In the genomic region with DNA sequence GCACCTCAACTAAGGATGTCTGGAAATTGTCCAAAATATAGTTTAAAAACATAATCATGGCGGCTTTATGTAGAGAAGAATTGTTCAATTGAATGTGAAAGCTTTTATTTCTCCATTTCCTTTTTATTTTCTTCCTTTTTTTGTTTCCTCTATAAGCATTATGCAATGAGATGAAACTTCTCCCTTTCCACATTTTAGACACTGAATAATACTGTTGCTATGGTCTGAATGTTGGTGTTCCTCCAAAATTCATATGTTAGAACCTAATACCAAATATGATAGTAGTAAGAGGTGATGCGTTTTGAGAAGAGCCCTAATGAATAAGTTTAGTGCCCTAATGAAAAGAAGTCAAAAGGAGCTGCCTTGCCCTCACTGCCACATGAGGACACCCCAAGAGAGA, we compare ENCODE assay signal across 18 cellular contexts.
"Had no signal": no experiment of that assay in that cellular context is flagged by ENCODE, and none has a peak within 500 bp of the region (broad histone marks: within the 10 kb centered on the region; RNA-seq: fewer than 3 reads in every experiment).

No MANE protein-coding gene starts in this region.

- H3K4me1 ChIP-seq: left lung, neural progenitor cell, suprapubic skin had no signal

- H3K9ac ChIP-seq: neural progenitor cell had no signal

- H3K9me3 Mint-ChIP-seq: neural progenitor cell, type B pancreatic cell had no signal

- H3K27me3 ChIP-seq: cardiac muscle cell, left lung, neural progenitor cell, pancreas, sigmoid colon, spleen, suprapubic skin had no signal

- H3K27ac ChIP-seq: cardiac muscle cell, neural progenitor cell, pancreas, sigmoid colon, suprapubic skin had no signal

- H3K9me3 ChIP-seq: left lung, pancreas, sigmoid colon, spleen, suprapubic skin had no signal

- H3K36me3 ChIP-seq: cardiac muscle cell, left lung, neural progenitor cell, pancreas, sigmoid colon, spleen, suprapubic skin had no signal

- H3K4me1 Mint-ChIP-seq: activated T-helper 17 cell treated with anti-CD3 and anti-CD28 coated beads, Interleukin-2, amount 50 U/mL, for 72 hours; neural progenitor cell had no signal

- ATAC-seq: activated T-helper 17 cell treated with anti-CD3 and anti-CD28 coated beads, Interleukin-2, amount 50 U/mL, for 72 hours; left lung; pancreas had no signal

- H3K36me3 Mint-ChIP-seq: neural progenitor cell, type B pancreatic cell had no signal

- H3K27me3 Mint-ChIP-seq: activated T-helper 17 cell treated with anti-CD3 and anti-CD28 coated beads, Interleukin-2, amount 50 U/mL, for 72 hours; stimulated activated naive CD8-positive, alpha-beta T cell treated with anti-CD3 and anti-CD28 coated beads, Interleukin-15, Interleukin-2, amounts not matched to agents 100 ng/mL and 50 ng/mL, for 24 hours; type B pancreatic cell had no signal

- H3K27ac Mint-ChIP-seq: activated T-helper 17 cell treated with anti-CD3 and anti-CD28 coated beads, Interleukin-2, amount 50 U/mL, for 72 hours; neural progenitor cell; stimulated activated naive CD8-positive, alpha-beta T cell treated with anti-CD3 and anti-CD28 coated beads, Interleukin-15, Interleukin-2, amounts not matched to agents 100 ng/mL and 50 ng/mL, for 24 hours; type B pancreatic cell had no signal

- H3K4me3 Mint-ChIP-seq: activated T-helper 17 cell treated with anti-CD3 and anti-CD28 coated beads, Interleukin-2, amount 50 U/mL, for 72 hours; neural progenitor cell; stimulated activated naive CD8-positive, alpha-beta T cell treated with anti-CD3 and anti-CD28 coated beads, Interleukin-15, Interleukin-2, amounts not matched to agents 100 ng/mL and 50 ng/mL, for 24 hours; type B pancreatic cell had no signal

- H3K4me2 ChIP-seq: neural progenitor cell had no signal

- DNase-seq: activated CD4-positive, alpha-beta T cell treated with anti-CD3 and anti-CD28 coated beads for 1 hour; activated CD4-positive, alpha-beta T cell treated with anti-CD3 and anti-CD28 coated beads, Interleukin-2, amount 50 U/mL, for 48 hours; activated naive CD4-positive, alpha-beta T cell treated with Interleukin-2 at 50 U/mL for 16 hours; erythroblast; hippocampal formation; kidney; left lung; mammary epithelial cell; pancreas; sigmoid colon; spleen; T1000 had no signal

- H2AFZ ChIP-seq: neural progenitor cell had no signal

- H3K4me3 ChIP-seq: cardiac muscle cell, left lung, neural progenitor cell, pancreas, sigmoid colon, spleen, suprapubic skin had no signal
